ENCODE assay signal across 8 cellular contexts in the genomic region with DNA sequence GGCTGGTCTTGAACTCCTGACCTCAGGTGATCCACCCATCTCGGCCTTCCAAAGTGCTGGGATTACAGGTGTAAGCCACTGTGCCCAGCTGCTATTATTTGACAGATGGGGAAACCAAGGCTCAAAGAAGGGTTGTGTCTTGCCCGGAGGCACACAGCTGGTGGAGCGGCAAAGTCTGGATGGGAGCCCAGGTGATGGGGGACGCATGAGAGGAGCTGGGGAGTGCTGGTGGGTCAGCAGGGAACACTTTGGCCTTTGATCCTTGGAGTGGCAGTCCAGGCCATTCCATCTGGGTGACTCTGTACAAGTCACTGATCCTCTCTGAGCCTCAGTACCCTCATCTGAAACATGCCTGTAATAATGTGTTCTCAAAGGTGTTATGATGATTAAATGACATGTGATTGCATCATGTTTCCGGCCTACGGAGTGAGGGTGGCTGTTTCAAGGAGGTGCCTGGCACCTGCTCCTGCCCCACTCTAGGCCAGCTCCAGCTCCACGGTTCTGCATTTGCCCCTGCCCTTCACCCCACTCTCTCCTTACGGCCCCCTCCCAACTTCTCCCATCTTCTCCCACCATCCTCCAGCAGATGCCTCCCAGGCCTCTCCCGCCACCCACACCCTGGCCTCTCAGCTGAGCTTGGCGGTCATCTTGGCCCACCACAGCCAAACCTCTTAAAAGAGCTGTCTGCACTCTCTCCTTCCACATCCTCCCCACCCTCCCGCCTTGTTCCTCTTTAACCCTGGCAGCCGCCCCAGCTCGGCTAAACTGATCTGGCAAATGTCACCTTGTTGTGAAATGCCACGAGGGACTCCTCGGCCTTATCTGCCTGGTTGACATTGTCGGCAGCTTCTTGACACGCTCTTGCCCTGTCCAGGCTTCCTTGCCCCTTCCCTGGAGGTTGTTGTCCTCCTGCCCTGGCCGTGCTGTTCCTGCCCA. TPM values are rescaled to one million over a fixed set of nuclear protein-coding genes. Genes with fewer than 3 reads are reported as not detected.
A peak's percentile ranks its signal among the peaks of the same experiment; 100 is the strongest.
DNase-seq lines count a peak whose midpoint lies in the region; ATAC-seq and TF ChIP-seq lines count a peak whose summit lies in the region.

No MANE protein-coding gene starts in this region.

- H2BK12ac ChIP-seq in mesenchymal stem cell (ENCODE audit: low read length in 2 of 2) = peak overlapping the region in 1 of 2 experiments; percentile 38

- no peak overlapping the region for H2AFZ ChIP-seq in mesenchymal stem cell (ENCODE audit: low read depth, low read length)

- H3K4ac ChIP-seq in mesenchymal stem cell (ENCODE audit: low read depth in 1 of 2, low read length in 2 of 2) = no peak overlapping the region

- H2BK120ac ChIP-seq in mesenchymal stem cell (ENCODE audit: low read depth, low read length) = no peak overlapping the region

- H3K27me3 Mint-ChIP-seq in brain = no peaks in the 10 kb centered on the region

- peaks cover 56% of the 10 kb centered on the region for H3K4me1 Mint-ChIP-seq in brain

- no peak overlapping the region for H3K23ac ChIP-seq in mesenchymal stem cell (ENCODE audit: low read length in 2 of 2)

- H2AK5ac ChIP-seq in mesenchymal stem cell (ENCODE audit: low read length, severe bottlenecking) = peak overlapping the region; percentile 72

- peaks cover 0 to 28% (median 0%) of the 10 kb centered on the region in 4 donors for H3K4me1 ChIP-seq in Peyer's patch
- peaks cover 65% of the 10 kb centered on the region for H3K4me1 ChIP-seq in mesenchymal stem cell (ENCODE audit: control insufficient read depth, insufficient read depth, low read depth, low read length)
- peaks cover 18 to 29% (median 24%) of the 10 kb centered on the region in 4 donors for H3K4me1 ChIP-seq in upper lobe of left lung

- H3K4me3 Mint-ChIP-seq in brain = peak overlapping the region in 1 of 5 experiments; percentile 81

- H3K4me3 ChIP-seq in Peyer's patch (no peak overlapping the region), mesenchymal stem cell (ENCODE audit: insufficient read depth in 1 of 2, low read depth in 1 of 2, low read length in 2 of 2) (no peak overlapping the region), upper lobe of left lung (no peak overlapping the region)

- H3K18ac ChIP-seq in mesenchymal stem cell (ENCODE audit: low read depth in 1 of 2, low read length in 2 of 2) = peak overlapping the region; percentile 9 to 51

- TF ChIP-seq EP300 in upper lobe of left lung (IDR thresholded peaks at IDR 0.05) = no peak

- peak; percentile 69 to 71 for ATAC-seq in upper lobe of left lung (ENCODE audit: low FRiP score in 2 of 2)
- ATAC-seq in GM18870 (IDR thresholded peaks at IDR 0.05; ENCODE audit: unreplicated experiment) = no peak
- no peak for ATAC-seq in GM21526 (IDR thresholded peaks at IDR 0.05; ENCODE audit: low FRiP score, unreplicated experiment)
- ATAC-seq in HG02763 (IDR thresholded peaks at IDR 0.05; ENCODE audit: unreplicated experiment) = no peak

- peaks cover 8% of the 10 kb centered on the region for H3K36me3 Mint-ChIP-seq in brain

- peak overlapping the region; percentile 39 for H2BK5ac ChIP-seq in mesenchymal stem cell (ENCODE audit: low read depth, low read length, poor library complexity, severe bottlenecking)

- TF ChIP-seq POLR2A in Peyer's patch (IDR thresholded peaks at IDR 0.05) = no peak
- TF ChIP-seq POLR2A in upper lobe of left lung (IDR thresholded peaks at IDR 0.05) = peak in 1 of 4 donors; percentile 6

- peaks cover 6% of the 10 kb centered on the region for H3K79me1 ChIP-seq in mesenchymal stem cell (replicated peaks; ENCODE audit: low read length, poor library complexity, severe bottlenecking)

- H2BK15ac ChIP-seq in mesenchymal stem cell (ENCODE audit: low read depth, poor library complexity, severe bottlenecking) = no peak overlapping the region

- H3K4me2 ChIP-seq in mesenchymal stem cell (ENCODE audit: low read length, poor library complexity, severe bottlenecking) = no peak overlapping the region

- TF ChIP-seq CTCF in Peyer's patch (IDR thresholded peaks at IDR 0.05) = no peak
- TF ChIP-seq CTCF in brain (conservative IDR thresholded peaks at IDR 0.05) = no peak
- no peak for TF ChIP-seq CTCF in upper lobe of left lung (IDR thresholded peaks at IDR 0.05)

- DNase-seq in Daoy (ENCODE audit: low read depth) (peak; percentile 30), Peyer's patch (peak in 2 of 3 donors; percentile 48 to 73), mesenchymal stem cell (peak; percentile 87), upper lobe of left lung (peak in 1 of 2 donors; percentile 86)

- 54% methylated on average over 17 of the region's 18 CpGs for WGBS in mesenchymal stem cell
- WGBS in upper lobe of left lung, 2 donors = 30 to 34% methylated on average over 18 of the region's 18 CpGs

- no peaks in the 10 kb centered on the region for H3K9me3 ChIP-seq in Peyer's patch
- no peaks in the 10 kb centered on the region for H3K9me3 ChIP-seq in mesenchymal stem cell (ENCODE audit: control insufficient read depth, low read length)
- H3K9me3 ChIP-seq in upper lobe of left lung = no peaks in the 10 kb centered on the region

- H3K36me3 ChIP-seq in Peyer's patch (no peaks in the 10 kb centered on the region), mesenchymal stem cell (ENCODE audit: control insufficient read depth in 1 of 2, insufficient read depth in 2 of 2, low read depth in 1 of 2, low read length in 2 of 2) (peaks cover 20 to 41% of the 10 kb centered on the region in 2 experiments), upper lobe of left lung (peaks cover 0 to 24% (median 14%) of the 10 kb centered on the region in 4 donors)

- H3K14ac ChIP-seq in mesenchymal stem cell (ENCODE audit: low read length in 2 of 2) = no peak overlapping the region

- no peaks in the 10 kb centered on the region for H3K27me3 ChIP-seq in Peyer's patch
- H3K27me3 ChIP-seq in mesenchymal stem cell (ENCODE audit: control insufficient read depth in 1 of 2, insufficient read depth in 1 of 2, low read length in 2 of 2) = no peaks in the 10 kb centered on the region
- H3K27me3 ChIP-seq in upper lobe of left lung = no peaks in the 10 kb centered on the region

- H4K8ac ChIP-seq in mesenchymal stem cell (ENCODE audit: low read length) = peak overlapping the region; percentile 73

- peak overlapping the region; percentile 54 for H3K9ac ChIP-seq in mesenchymal stem cell (ENCODE audit: low read length)

- peak overlapping the region in 3 of 4 donors; percentile 40 to 71 (median 62) for H3K27ac ChIP-seq in Peyer's patch
- H3K27ac ChIP-seq in mesenchymal stem cell (ENCODE audit: low read length, poor library complexity, severe bottlenecking) = peak overlapping the region; percentile 84
- H3K27ac ChIP-seq in upper lobe of left lung = peak overlapping the region; percentile 53 to 71 (median 66)

- peak overlapping the region; percentile 75 for H4K91ac ChIP-seq in mesenchymal stem cell (ENCODE audit: low read length)

- H3K9me3 Mint-ChIP-seq in brain = peaks cover 0 to 2% (median 0%) of the 10 kb centered on the region in 5 experiments

- H3K27ac Mint-ChIP-seq in brain = peak overlapping the region; percentile 69 to 96 (median 86)

RNA-seq across cellular contexts. Expression of a gene that starts 5.5 kb away (rescaled TPM):
- total RNA-seq in Daoy (2014; rRNA removed; shearing (Covaris generic)) = 166 and 187 TPM in 2 replicates
- total RNA-seq in Peyer's patch (10 to 100 TPM; 14.2 to 77.6 (median 23.1) TPM), upper lobe of left lung (10 to 100 TPM; 17.0 to 55.6 (median 30.1) TPM)
- 275 TPM for polyA plus RNA-seq in brain (ENCODE audit: insufficient read depth, low read depth, low replicate concordance)
- 149 TPM for polyA plus RNA-seq in mesenchymal stem cell (2013, experiment 1 of 2)
- 150 TPM for polyA plus RNA-seq in mesenchymal stem cell (2013, experiment 2 of 2)

RNA-seq across cellular contexts. Expression of a gene that starts 18.4 kb away (rescaled TPM):
- total RNA-seq in Daoy (2014; rRNA removed; shearing (Covaris generic)) = 197 and 234 TPM in 2 replicates
- total RNA-seq in Peyer's patch = 100 to 1,000 TPM in 1 of 4 donors, 10 to 100 TPM in 3; 17.4 to 137 (median 23.3) TPM
- 20.1 TPM for polyA plus RNA-seq in brain (ENCODE audit: insufficient read depth, low read depth, low replicate concordance)
- polyA plus RNA-seq in mesenchymal stem cell (2013, experiment 1 of 2) = 221 TPM
- 213 TPM for polyA plus RNA-seq in mesenchymal stem cell (2013, experiment 2 of 2)
- total RNA-seq in upper lobe of left lung = 100 to 1,000 TPM in 1 of 6 donors, 10 to 100 TPM in 5; 32.0 to 142 (median 75.8) TPM

RNA-seq across cellular contexts. Expression of a gene that starts 30.6 kb away (rescaled TPM):
- 3.7 and 3.9 TPM in 2 replicates for total RNA-seq in Daoy (2014; rRNA removed; shearing (Covaris generic))
- total RNA-seq in Peyer's patch (10 to 100 TPM in 1 of 4 donors, 1 to 10 TPM in 3; 2.1 to 52.0 (median 5.5) TPM), upper lobe of left lung (100 to 1,000 TPM in 1 of 6 donors, 10 to 100 TPM in 5; 17.4 to 113 (median 75.9) TPM)
- 1.8 TPM for polyA plus RNA-seq in brain (ENCODE audit: insufficient read depth, low read depth, low replicate concordance)
- 1.3 TPM for polyA plus RNA-seq in mesenchymal stem cell (2013, experiment 1 of 2)
- 1.4 TPM for polyA plus RNA-seq in mesenchymal stem cell (2013, experiment 2 of 2)

RNA-seq across cellular contexts. Expression of a gene that starts 32.4 kb away (rescaled TPM):
- total RNA-seq in Daoy (2014; rRNA removed; shearing (Covaris generic)) = 15.7 and 21.4 TPM in 2 replicates
- total RNA-seq in Peyer's patch (1 to 10 TPM in 2 of 4 donors, under 1 TPM in 1, not detected in 1; 0.70 to 2.2 (median 1.9) TPM), upper lobe of left lung (1 to 10 TPM; 1.6 to 9.2 (median 3.4) TPM)
- polyA plus RNA-seq in brain (ENCODE audit: insufficient read depth, low read depth, low replicate concordance) = 10.9 TPM
- polyA plus RNA-seq in mesenchymal stem cell (2013, experiment 1 of 2) = 8.6 TPM
- polyA plus RNA-seq in mesenchymal stem cell (2013, experiment 2 of 2) = 7.8 TPM

RNA-seq across cellular contexts. Expression of a gene that starts 37.8 kb away (rescaled TPM):
- 68.7 and 91.5 TPM in 2 replicates for total RNA-seq in Daoy (2014; rRNA removed; shearing (Covaris generic))
- total RNA-seq in Peyer's patch (100 to 1,000 TPM; 103 to 168 (median 118) TPM), upper lobe of left lung (100 to 1,000 TPM in 2 of 6 donors, 10 to 100 TPM in 4; 82.0 to 150 (median 91.9) TPM)
- 231 TPM for polyA plus RNA-seq in brain (ENCODE audit: insufficient read depth, low read depth, low replicate concordance)
- 45.5 TPM for polyA plus RNA-seq in mesenchymal stem cell (2013, experiment 1 of 2)
- polyA plus RNA-seq in mesenchymal stem cell (2013, experiment 2 of 2) = 41.7 TPM

Comparison
In these comparisons a context has a peak if more than half of its experiments do, and no peak if none do; other contexts are left out.
1. ATAC-seq: peak in upper lobe of left lung (2 of 2); none in GM18870 (single experiment), GM21526 (single experiment) and HG02763 (single experiment).
2. Peak in every context shown above with its lines, with median percentiles within 50 percentile points of each other: H3K27ac ChIP-seq.